Comparison of ENCODE assay signal across 8 cellular contexts in the genomic region with DNA sequence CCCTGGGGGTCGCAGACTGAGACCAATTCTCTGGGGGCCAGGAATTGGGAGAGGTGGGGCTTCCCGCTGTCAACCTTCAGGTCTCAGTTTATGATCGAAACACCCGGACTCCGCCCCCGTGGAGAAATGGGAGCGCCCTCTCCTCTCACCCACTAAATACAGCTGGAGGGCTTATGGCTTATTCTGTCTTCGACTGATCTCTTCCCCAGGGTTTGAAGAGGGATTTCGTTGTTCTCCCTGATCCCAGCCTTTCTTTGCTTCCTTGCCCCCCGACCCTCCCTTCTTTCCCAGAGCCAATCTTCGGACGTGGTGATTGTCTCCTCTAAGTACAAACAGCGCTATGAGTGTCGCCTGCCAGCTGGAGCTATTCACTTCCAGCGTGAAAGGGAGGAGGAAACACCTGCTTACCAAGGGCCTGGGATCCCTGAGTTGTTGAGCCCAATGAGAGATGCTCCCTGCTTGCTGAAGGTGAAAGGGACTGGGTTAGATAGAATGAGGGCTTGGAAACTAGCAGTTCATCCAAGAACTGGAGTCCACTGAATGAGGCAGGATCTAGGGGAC. TPM values are rescaled to one million over a fixed set of nuclear protein-coding genes. Genes with fewer than 3 reads are reported as not detected.
A peak's percentile ranks its signal among the peaks of the same experiment; 100 is the strongest.
DNase-seq lines count a peak whose midpoint lies in the region; ATAC-seq lines count a peak whose summit lies in the region.

No MANE protein-coding gene starts in this region.

- 4% methylated on average over 15 of the region's 15 CpGs for WGBS in ectodermal cell, 2 experiments

- H3K9ac ChIP-seq in mucosa of stomach (ENCODE audit: low read length): peak overlapping the region; percentile 90

- H3K4me3 ChIP-seq in ectodermal cell (ENCODE audit: insufficient read depth, low read depth, low read length) (peak overlapping the region; percentile 74), mucosa of stomach (ENCODE audit: low read length) (peak overlapping the region; percentile 71)

- DNase-seq in NCI-H1092 treated with DMSO at 0.1 percent for 48 hours (lab: John Stamatoyannopoulos, UW): peak; percentile 3
- no peak for DNase-seq in NCI-H1092 (lab: John Stamatoyannopoulos, UW)
- peak; percentile 57 for DNase-seq in NCI-H2107 treated with DMSO at 0.1 percent for 48 hours (lab: John Stamatoyannopoulos, UW; ENCODE audit: unreplicated experiment)
- DNase-seq in OCI-M2 (lab: John Stamatoyannopoulos, UW; ENCODE audit: unreplicated experiment): no peak
- no peak for DNase-seq in AG08396 (ENCODE audit: low spot score)

- H3K27ac ChIP-seq in ectodermal cell (ENCODE audit: insufficient read depth, low read depth, low read length, poor library complexity, severe bottlenecking): peak overlapping the region; percentile 52

- H3K9me3 ChIP-seq in ectodermal cell (ENCODE audit: control insufficient read depth, low read length) (no peaks in the 10 kb centered on the region), mucosa of stomach (ENCODE audit: control insufficient read depth, low read length) (no peaks in the 10 kb centered on the region)

- H3K36me3 ChIP-seq in ectodermal cell (ENCODE audit: control insufficient read depth, insufficient read depth, low read length): peaks cover 6% of the 10 kb centered on the region
- H3K36me3 ChIP-seq in mucosa of stomach (ENCODE audit: control insufficient read depth, insufficient read depth, low read length): peaks cover 10% of the 10 kb centered on the region

- H3K4me1 ChIP-seq in ectodermal cell (ENCODE audit: control insufficient read depth, insufficient read depth, low read length) (peaks cover 7% of the 10 kb centered on the region), mucosa of stomach (ENCODE audit: control insufficient read depth, insufficient read depth, low read length) (peaks cover 7% of the 10 kb centered on the region)

- ATAC-seq in HG03139 (IDR thresholded peaks at IDR 0.05; ENCODE audit: unreplicated experiment): no peak

- H3K27me3 ChIP-seq in ectodermal cell (ENCODE audit: control insufficient read depth, insufficient read depth, low read length, poor library complexity, severe bottlenecking): no peaks in the 10 kb centered on the region
- no peaks in the 10 kb centered on the region for H3K27me3 ChIP-seq in mucosa of stomach (ENCODE audit: control insufficient read depth, insufficient read depth, low read length)

RNA-seq across cellular contexts. Expression of gene OS9, which starts 0.6 kb away (rescaled TPM):
- polyA plus RNA-seq in ectodermal cell (2013, experiment 1 of 4): 142 TPM
- polyA plus RNA-seq in ectodermal cell (2013, experiment 2 of 4): 132 TPM
- 96.0 TPM for polyA plus RNA-seq in ectodermal cell (2013, experiment 3 of 4)
- polyA plus RNA-seq in ectodermal cell (2013, experiment 4 of 4): 115 TPM

RNA-seq across cellular contexts. Expression of gene AGAP2, which starts 44.0 kb away (rescaled TPM):
- polyA plus RNA-seq in ectodermal cell (2013, experiment 1 of 4): 2.3 TPM
- polyA plus RNA-seq in ectodermal cell (2013, experiment 2 of 4): 2.6 TPM
- 3.1 TPM for polyA plus RNA-seq in ectodermal cell (2013, experiment 3 of 4)
- polyA plus RNA-seq in ectodermal cell (2013, experiment 4 of 4): 2.5 TPM

RNA-seq across cellular contexts. Expression of gene TSPAN31, which starts 50.3 kb away (rescaled TPM):
- 26.4 TPM for polyA plus RNA-seq in ectodermal cell (2013, experiment 1 of 4)
- polyA plus RNA-seq in ectodermal cell (2013, experiment 2 of 4): 30.1 TPM
- polyA plus RNA-seq in ectodermal cell (2013, experiment 3 of 4): 33.6 TPM
- polyA plus RNA-seq in ectodermal cell (2013, experiment 4 of 4): 34.1 TPM

RNA-seq across cellular contexts. Expression of gene CDK4, which starts 57.6 kb away (rescaled TPM):
- polyA plus RNA-seq in ectodermal cell (2013, experiment 1 of 4): 202 TPM
- polyA plus RNA-seq in ectodermal cell (2013, experiment 2 of 4): 214 TPM
- polyA plus RNA-seq in ectodermal cell (2013, experiment 3 of 4): 156 TPM
- 145 TPM for polyA plus RNA-seq in ectodermal cell (2013, experiment 4 of 4)

Comparison
In these comparisons a context has a peak if more than half of its experiments do, and no peak if none do; other contexts are left out.
1. DNase-seq: peak in NCI-H1092 treated with DMSO at 0.1 percent for 48 hours (single experiment) and NCI-H2107 treated with DMSO at 0.1 percent for 48 hours (single experiment); none in NCI-H1092 (single experiment), OCI-M2 (single experiment) and AG08396 (single experiment).